ENCODE assay signal across 20 cellular contexts in the genomic region with DNA sequence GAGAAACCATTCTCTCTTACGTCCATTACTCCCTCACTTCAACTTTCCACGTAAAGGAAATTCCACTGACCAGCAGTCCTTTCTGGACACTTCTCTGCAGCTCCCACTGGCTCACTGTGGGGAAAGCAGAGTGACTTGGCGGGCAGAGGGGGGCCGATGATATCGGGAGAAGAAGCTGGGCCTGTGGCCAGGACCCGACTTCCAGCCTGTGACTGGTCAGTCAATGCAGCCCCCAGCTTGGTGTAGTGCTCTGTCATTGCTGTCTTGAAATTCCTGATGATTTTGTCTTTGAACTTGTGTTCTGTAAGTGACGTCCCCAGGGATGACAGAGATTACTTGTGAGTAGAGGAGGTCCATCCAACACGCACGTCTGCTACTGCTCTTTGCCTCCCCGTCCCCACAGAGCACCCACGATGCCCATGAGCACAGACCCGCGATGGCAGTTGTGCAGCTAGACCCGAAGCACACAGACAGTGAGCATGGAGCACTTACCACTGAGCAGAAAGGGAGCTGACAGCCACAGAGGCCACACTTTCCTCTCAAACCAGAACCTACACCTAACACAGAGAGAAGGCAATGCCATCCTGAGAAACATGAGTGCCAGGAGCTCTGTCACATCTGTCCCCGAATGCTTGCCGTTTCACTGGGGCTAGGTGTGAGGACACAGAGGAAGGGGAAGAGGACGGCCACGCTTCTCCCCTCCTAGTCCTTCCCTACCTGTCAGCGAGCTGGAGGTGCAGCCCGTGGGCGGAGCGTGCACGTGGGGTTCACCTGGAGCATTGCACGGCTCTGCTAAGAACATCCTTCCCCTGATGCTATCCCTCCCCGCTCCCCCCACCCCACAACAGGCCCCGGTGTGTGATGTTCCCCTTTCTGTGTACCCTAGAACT.
"Had no signal": no experiment of that assay in that cellular context is flagged by ENCODE, and none has a peak within 500 bp of the region (broad histone marks: within the 10 kb centered on the region; RNA-seq: fewer than 3 reads in every experiment).

No MANE protein-coding gene starts in this region.

- H3K27me3 Mint-ChIP-seq: naive B cell had no signal

- H3K27ac Mint-ChIP-seq: effector memory CD8-positive, alpha-beta T cell; immature natural killer cell; naive B cell; nephron progenitor cell had no signal

- H3K4me3 Mint-ChIP-seq: central memory CD8-positive, alpha-beta T cell; effector memory CD8-positive, alpha-beta T cell; immature natural killer cell; naive B cell; nephron progenitor cell had no signal

- H3K4me3 ChIP-seq: esophagus squamous epithelium, left ventricle myocardium inferior, lung, psoas muscle, sigmoid colon, skin epidermis, stomach, thoracic aorta, transverse colon had no signal

- H3K36me3 Mint-ChIP-seq: immature natural killer cell had no signal

- H3K4me1 Mint-ChIP-seq: central memory CD8-positive, alpha-beta T cell; immature natural killer cell; naive B cell; nephron progenitor cell had no signal

- ATAC-seq: effector memory CD8-positive, alpha-beta T cell; foreskin keratinocyte; left cardiac atrium; psoas muscle had no signal

- DNase-seq: effector memory CD8-positive, alpha-beta T cell; esophagus squamous epithelium; foreskin keratinocyte; immature natural killer cell; kidney; left cardiac atrium; left ventricle myocardium inferior; mesenchymal stem cell; naive B cell; nephron progenitor cell; psoas muscle; sigmoid colon; stimulated activated CD4-positive, alpha-beta T cell treated with anti-CD3 and anti-CD28 coated beads, Interleukin-2, amount 100 ng/mL, for 48 hours; stomach; substantia nigra; transverse colon had no signal

- H3K9me3 Mint-ChIP-seq: central memory CD8-positive, alpha-beta T cell; effector memory CD8-positive, alpha-beta T cell; nephron progenitor cell had no signal
